Comparison of ENCODE assay signal across 13 cellular contexts in the genomic region with DNA sequence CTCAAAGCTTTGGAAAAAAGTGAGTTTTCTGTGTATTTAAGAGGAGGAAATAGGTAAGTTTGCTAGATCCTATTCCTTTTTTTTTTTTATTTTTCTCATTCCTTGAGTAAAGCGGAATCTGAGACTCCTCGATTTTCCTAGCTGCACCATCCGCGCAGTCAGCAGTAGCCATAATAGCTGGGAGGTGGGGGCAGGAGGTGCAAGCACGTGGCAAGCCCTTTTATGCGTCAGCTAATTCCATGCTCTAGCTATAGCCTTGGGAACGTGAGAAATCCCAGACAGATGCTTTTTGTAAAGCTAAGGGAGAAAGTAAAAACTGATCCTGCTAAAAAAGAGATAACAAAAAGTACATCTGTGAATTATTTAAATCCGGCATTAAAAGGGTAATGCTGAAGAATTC. TPM values are rescaled to one million over a fixed set of nuclear protein-coding genes. Genes with fewer than 3 reads are reported as not detected.
DNase-seq lines count a peak whose midpoint lies in the region; ATAC-seq and TF ChIP-seq lines count a peak whose summit lies in the region.
"Had no signal": no experiment of that assay in that cellular context is flagged by ENCODE, and none has a peak within 500 bp of the region (broad histone marks: within the 10 kb centered on the region; RNA-seq: fewer than 3 reads in every experiment).

No MANE protein-coding gene starts in this region.

- H3K27ac ChIP-seq in ACC112 (ENCODE audit: low read depth, low read length) (no peak overlapping the region), GM23338 (ENCODE audit: low read depth) (no peak overlapping the region)

- H3F3A ChIP-seq in GM23338 (replicated peaks; ENCODE audit: low read depth): no peaks in the 10 kb centered on the region

- H3K9me2 ChIP-seq in GM23338 (ENCODE audit: insufficient read depth): no peaks in the 10 kb centered on the region

- H3K4me1 Mint-ChIP-seq in GM23338: peaks cover 6% of the 10 kb centered on the region; the same call in 2 of the 3 replicates
- H3K4me1 Mint-ChIP-seq: CD14-positive monocyte had no signal

- H3K27ac Mint-ChIP-seq in GM23338: no peak overlapping the region
- H3K27ac Mint-ChIP-seq: CD14-positive monocyte; CD8-positive, alpha-beta T cell had no signal

- H3K4me1 ChIP-seq in ACC112 (ENCODE audit: control insufficient read depth, insufficient read depth, low read length, unreplicated experiment) (no peaks in the 10 kb centered on the region), GM23338 (ENCODE audit: insufficient read depth) (no peaks in the 10 kb centered on the region)
- H3K4me1 ChIP-seq: HAP-1 had no signal

- DNase-seq in GM23338 (ENCODE audit: low spot score): peak; percentile 7
- DNase-seq in head of caudate nucleus: peak in 26 of 42 donors; percentile 5 to 61 (median 18)
- DNase-seq in retinal pigment epithelial cell (ENCODE audit: low read depth): peak; percentile 86
- no peak for DNase-seq in effector CD8-positive, alpha-beta T cell (lab: John Stamatoyannopoulos, UW)
- no peak for DNase-seq in COLO668 (lab: John Stamatoyannopoulos, UW; ENCODE audit: unreplicated experiment)
- DNase-seq: CD8-positive, alpha-beta T cell; DMS 273 treated with DMSO at 0.1 percent for 48 hours had no signal

- H3K4me3 ChIP-seq in ACC112 (ENCODE audit: low read depth, low read length) (no peak overlapping the region), GM23338 (no peak overlapping the region), retinal pigment epithelial cell (ENCODE audit: low read length) (no peak overlapping the region)
- H3K4me3 ChIP-seq: GM12878, HAP-1 had no signal

- H3K79me2 ChIP-seq in ACC112 (ENCODE audit: control insufficient read depth, insufficient read depth, low read length, unreplicated experiment) (no peaks in the 10 kb centered on the region), GM23338 (replicated peaks; ENCODE audit: insufficient read depth) (no peaks in the 10 kb centered on the region)

- no peaks in the 10 kb centered on the region for H4K20me1 ChIP-seq in GM23338 (replicated peaks; ENCODE audit: insufficient read depth)

- peaks cover 36% of the 10 kb centered on the region for H3K27me3 ChIP-seq in ACC112 (ENCODE audit: insufficient read depth, low read length)
- no peaks in the 10 kb centered on the region for H3K27me3 ChIP-seq in GM23338 (ENCODE audit: insufficient read depth)

- H3K9me3 Mint-ChIP-seq in GM23338: no peaks in the 10 kb centered on the region
- H3K9me3 Mint-ChIP-seq: CD8-positive, alpha-beta T cell had no signal

- H3K36me3 Mint-ChIP-seq in GM23338 (ENCODE audit: low read depth): no peaks in the 10 kb centered on the region
- H3K36me3 Mint-ChIP-seq: CD14-positive monocyte; CD8-positive, alpha-beta T cell had no signal

- ATAC-seq in GM23338: no peak
- no peak for ATAC-seq in GM19023 (IDR thresholded peaks at IDR 0.05; ENCODE audit: unreplicated experiment)
- ATAC-seq: CD8-positive, alpha-beta T cell; GM12878; HepG2 had no signal

- H3K36me3 ChIP-seq in ACC112 (ENCODE audit: insufficient read depth, low read length) (no peaks in the 10 kb centered on the region), GM23338 (ENCODE audit: insufficient read depth) (no peaks in the 10 kb centered on the region)
- H3K36me3 ChIP-seq: HAP-1 had no signal

- H3K27me3 Mint-ChIP-seq in GM23338 (ENCODE audit: insufficient read depth, low read depth, poor library complexity): no peaks in the 10 kb centered on the region

- no peak overlapping the region for H3K4me3 Mint-ChIP-seq in GM23338
- H3K4me3 Mint-ChIP-seq: CD14-positive monocyte; CD8-positive, alpha-beta T cell had no signal

- TF ChIP-seq CTCF in GM23338 (conservative IDR thresholded peaks at IDR 0.05; ENCODE audit: low read depth in 2 of 2): no peak
- TF ChIP-seq CTCF in retinal pigment epithelial cell (conservative IDR thresholded peaks at IDR 0.05; ENCODE audit: low read depth, low read length): no peak

- peak overlapping the region; percentile 1 for H2AFZ ChIP-seq in ACC112 (ENCODE audit: low read length, unreplicated experiment)
- H2AFZ ChIP-seq in GM23338: peak overlapping the region; percentile 53; the same call in 1 of the 2 replicates

- intact Hi-C loops in head of caudate nucleus (cut with DNase I): no loop called here

- no peak overlapping the region for H3K4me2 ChIP-seq in GM23338

TF ChIP-seq in GM23338, 12 proteins besides CTCF, POLR2A, EP300 and RAD21 (continues in another document):
- TF ChIP-seq ZNF114 (CRISPR knock-in tag; IDR thresholded peaks at IDR 0.05) (no peak), ZNF331 (CRISPR knock-in tag; IDR thresholded peaks at IDR 0.05; ENCODE audit: low read depth) (no peak), CREB1 (CRISPR knock-in tag; IDR thresholded peaks at IDR 0.05; ENCODE audit: low read depth) (no peak)
- TF ChIP-seq, protein P1, sequence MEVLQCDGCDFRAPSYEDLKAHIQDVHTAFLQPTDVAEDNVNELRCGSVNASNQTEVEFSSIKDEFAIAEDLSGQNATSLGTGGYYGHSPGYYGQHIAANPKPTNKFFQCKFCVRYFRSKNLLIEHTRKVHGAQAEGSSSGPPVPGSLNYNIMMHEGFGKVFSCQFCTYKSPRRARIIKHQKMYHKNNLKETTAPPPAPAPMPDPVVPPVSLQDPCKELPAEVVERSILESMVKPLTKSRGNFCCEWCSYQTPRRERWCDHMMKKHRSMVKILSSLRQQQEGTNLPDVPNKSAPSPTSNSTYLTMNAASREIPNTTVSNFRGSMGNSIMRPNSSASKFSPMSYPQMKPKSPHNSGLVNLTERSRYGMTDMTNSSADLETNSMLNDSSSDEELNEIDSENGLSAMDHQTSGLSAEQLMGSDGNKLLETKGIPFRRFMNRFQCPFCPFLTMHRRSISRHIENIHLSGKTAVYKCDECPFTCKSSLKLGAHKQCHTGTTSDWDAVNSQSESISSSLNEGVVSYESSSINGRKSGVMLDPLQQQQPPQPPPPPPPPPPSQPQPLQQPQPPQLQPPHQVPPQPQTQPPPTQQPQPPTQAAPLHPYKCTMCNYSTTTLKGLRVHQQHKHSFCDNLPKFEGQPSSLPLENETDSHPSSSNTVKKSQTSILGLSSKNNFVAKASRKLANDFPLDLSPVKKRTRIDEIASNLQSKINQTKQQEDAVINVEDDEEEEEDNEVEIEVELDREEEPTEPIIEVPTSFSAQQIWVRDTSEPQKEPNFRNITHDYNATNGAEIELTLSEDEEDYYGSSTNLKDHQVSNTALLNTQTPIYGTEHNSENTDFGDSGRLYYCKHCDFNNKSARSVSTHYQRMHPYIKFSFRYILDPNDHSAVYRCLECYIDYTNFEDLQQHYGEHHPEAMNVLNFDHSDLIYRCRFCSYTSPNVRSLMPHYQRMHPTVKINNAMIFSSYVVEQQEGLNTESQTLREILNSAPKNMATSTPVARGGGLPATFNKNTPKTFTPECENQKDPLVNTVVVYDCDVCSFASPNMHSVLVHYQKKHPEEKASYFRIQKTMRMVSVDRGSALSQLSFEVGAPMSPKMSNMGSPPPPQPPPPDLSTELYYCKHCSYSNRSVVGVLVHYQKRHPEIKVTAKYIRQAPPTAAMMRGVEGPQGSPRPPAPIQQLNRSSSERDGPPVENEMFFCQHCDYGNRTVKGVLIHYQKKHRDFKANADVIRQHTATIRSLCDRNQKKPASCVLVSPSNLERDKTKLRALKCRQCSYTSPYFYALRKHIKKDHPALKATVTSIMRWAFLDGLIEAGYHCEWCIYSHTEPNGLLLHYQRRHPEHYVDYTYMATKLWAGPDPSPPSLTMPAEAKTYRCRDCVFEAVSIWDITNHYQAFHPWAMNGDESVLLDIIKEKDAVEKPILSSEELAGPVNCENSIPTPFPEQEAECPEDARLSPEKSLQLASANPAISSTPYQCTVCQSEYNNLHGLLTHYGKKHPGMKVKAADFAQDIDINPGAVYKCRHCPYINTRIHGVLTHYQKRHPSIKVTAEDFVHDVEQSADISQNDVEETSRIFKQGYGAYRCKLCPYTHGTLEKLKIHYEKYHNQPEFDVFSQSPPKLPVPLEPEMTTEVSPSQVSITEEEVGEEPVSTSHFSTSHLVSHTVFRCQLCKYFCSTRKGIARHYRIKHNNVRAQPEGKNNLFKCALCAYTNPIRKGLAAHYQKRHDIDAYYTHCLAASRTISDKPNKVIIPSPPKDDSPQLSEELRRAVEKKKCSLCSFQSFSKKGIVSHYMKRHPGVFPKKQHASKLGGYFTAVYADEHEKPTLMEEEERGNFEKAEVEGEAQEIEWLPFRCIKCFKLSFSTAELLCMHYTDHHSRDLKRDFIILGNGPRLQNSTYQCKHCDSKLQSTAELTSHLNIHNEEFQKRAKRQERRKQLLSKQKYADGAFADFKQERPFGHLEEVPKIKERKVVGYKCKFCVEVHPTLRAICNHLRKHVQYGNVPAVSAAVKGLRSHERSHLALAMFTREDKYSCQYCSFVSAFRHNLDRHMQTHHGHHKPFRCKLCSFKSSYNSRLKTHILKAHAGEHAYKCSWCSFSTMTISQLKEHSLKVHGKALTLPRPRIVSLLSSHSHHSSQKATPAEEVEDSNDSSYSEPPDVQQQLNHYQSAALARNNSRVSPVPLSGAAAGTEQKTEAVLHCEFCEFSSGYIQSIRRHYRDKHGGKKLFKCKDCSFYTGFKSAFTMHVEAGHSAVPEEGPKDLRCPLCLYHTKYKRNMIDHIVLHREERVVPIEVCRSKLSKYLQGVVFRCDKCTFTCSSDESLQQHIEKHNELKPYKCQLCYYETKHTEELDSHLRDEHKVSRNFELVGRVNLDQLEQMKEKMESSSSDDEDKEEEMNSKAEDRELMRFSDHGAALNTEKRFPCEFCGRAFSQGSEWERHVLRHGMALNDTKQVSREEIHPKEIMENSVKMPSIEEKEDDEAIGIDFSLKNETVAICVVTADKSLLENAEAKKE (CRISPR knock-in tag; IDR thresholded peaks at IDR 0.05): no peak

RNA-seq across cellular contexts. Expression of gene TPK1, which starts 33.2 kb away (rescaled TPM):
- total RNA-seq in GM23338 (2014; rRNA removed; shearing (Covaris generic)): 1.5 and 2.6 TPM in 2 replicates
- 2.9 and 3.2 TPM in 2 replicates for polyA plus RNA-seq in GM23338 (2016; fragmentation: Nextera tagmentation; extraction: Ambion mirVana)

Comparison
In these comparisons a context has a peak if more than half of its experiments do, and no peak if none do; other contexts are left out.
1. DNase-seq: peak in GM23338 (single experiment), head of caudate nucleus (26 of 42) and retinal pigment epithelial cell (single experiment); none in effector CD8-positive, alpha-beta T cell (single experiment) and COLO668 (single experiment).